In the genomic region with DNA sequence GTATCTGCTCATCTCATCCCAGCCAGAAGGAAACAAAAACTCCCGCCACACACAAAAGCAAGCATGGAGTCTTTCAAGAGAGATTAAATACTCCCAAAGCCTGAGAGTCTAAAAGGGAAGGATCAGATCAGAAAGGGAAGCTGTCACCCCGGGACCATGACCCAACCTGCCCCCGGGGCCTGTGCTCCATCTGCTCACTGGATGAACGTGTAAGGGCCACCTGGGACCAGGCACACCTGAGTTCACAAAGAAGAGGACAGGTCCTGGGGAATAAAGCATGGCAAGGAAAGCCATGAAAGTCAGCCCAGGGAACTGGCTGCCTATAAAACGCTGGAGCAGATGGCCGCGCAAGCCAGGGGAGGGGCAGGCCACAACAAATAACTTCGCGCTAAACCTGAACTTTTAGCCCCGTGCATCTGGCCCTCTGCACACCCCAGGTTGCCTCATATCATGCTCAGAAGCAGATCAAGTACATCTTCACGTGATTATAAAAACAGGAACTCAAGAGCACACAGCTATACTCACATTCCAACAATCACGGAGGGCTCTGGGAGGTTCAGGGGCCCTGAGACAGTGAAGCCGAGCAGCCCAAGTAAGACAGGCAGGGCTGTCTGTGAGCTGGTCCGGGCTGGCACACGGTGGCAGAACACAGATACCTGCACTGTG, we compare ENCODE assay signal across 13 cellular contexts. TPM values are rescaled to one million over a fixed set of nuclear protein-coding genes. Genes with fewer than 3 reads are reported as not detected.
DNase-seq lines count a peak whose midpoint lies in the region; ATAC-seq and TF ChIP-seq lines count a peak whose summit lies in the region.
"Had no signal": no experiment of that assay in that cellular context is flagged by ENCODE, and none has a peak within 500 bp of the region (broad histone marks: within the 10 kb centered on the region; RNA-seq: fewer than 3 reads in every experiment).

No MANE protein-coding gene starts in this region.

- H3K4me3 ChIP-seq in GM23338 (no peak overlapping the region), prostate gland (no peak overlapping the region)
- H3K4me3 ChIP-seq: pancreas had no signal

- peak overlapping the region; percentile 48; the same call in 1 of the 2 replicates for H3K27ac Mint-ChIP-seq in GM23338
- H3K27ac Mint-ChIP-seq: type B pancreatic cell had no signal

- H3K27me3 ChIP-seq in GM23338 (ENCODE audit: insufficient read depth) (no peaks in the 10 kb centered on the region), prostate gland (replicated peaks; ENCODE audit: insufficient read depth) (no peaks in the 10 kb centered on the region)
- H3K27me3 ChIP-seq: pancreas had no signal

- H3K4me2 ChIP-seq in GM23338 = no peak overlapping the region

- peaks cover 6% of the 10 kb centered on the region for H3F3A ChIP-seq in GM23338 (replicated peaks; ENCODE audit: low read depth)

- H3K4me3 Mint-ChIP-seq in GM23338 = no peak overlapping the region

- no peak for ATAC-seq in GM23338

- intact Hi-C loops in prostate gland (cut with DNase I) = loop anchor here (5.0 kb wide), 1 partner anchor 67 kb away; no protein-coding TSS in a partner anchor

- H3K4me1 ChIP-seq in GM23338 (ENCODE audit: insufficient read depth) = peaks cover 18% of the 10 kb centered on the region
- H3K4me1 ChIP-seq in prostate gland (replicated peaks) = peaks cover 46% of the 10 kb centered on the region

- H3K79me2 ChIP-seq in GM23338 (replicated peaks; ENCODE audit: insufficient read depth) = peaks cover 83% of the 10 kb centered on the region

- no peaks in the 10 kb centered on the region for H3K9me3 ChIP-seq in prostate gland
- H3K9me3 ChIP-seq: Caco-2, pancreas had no signal

- H3K36me3 ChIP-seq in GM23338 (ENCODE audit: insufficient read depth) (peaks cover 6% of the 10 kb centered on the region; the same call in 1 of the 2 replicates), prostate gland (no peaks in the 10 kb centered on the region)
- H3K36me3 ChIP-seq: pancreas had no signal

- peaks cover 25% of the 10 kb centered on the region for H3K36me3 Mint-ChIP-seq in GM23338 (ENCODE audit: low read depth)

- no peaks in the 10 kb centered on the region for H3K9me3 Mint-ChIP-seq in GM23338
- H3K9me3 Mint-ChIP-seq: type B pancreatic cell had no signal

- H3K27ac ChIP-seq in GM23338 (ENCODE audit: low read depth) (0 out of 2 replicates have a peak overlapping the region, but pooled peaks have one; percentile 19), prostate gland (peak overlapping the region; percentile 59 to 68)
- H3K27ac ChIP-seq: pancreas had no signal

- H3K9me2 ChIP-seq in GM23338 (ENCODE audit: insufficient read depth) = no peaks in the 10 kb centered on the region

- TF ChIP-seq CTCF in GM23338 (conservative IDR thresholded peaks at IDR 0.05; ENCODE audit: low read depth in 2 of 2) = no peak
- TF ChIP-seq CTCF in prostate gland (IDR thresholded peaks at IDR 0.05) = no peak

- DNase-seq in GM23338 (ENCODE audit: low spot score) (no peak), NCI-H2171 treated with DMSO at 0.1 percent for 48 hours (lab: John Stamatoyannopoulos, UW) (peak; percentile 97), cerebellar cortex (ENCODE audit: low spot score) (peak; percentile 10), prostate gland (ENCODE audit: low spot score) (no peak), middle frontal gyrus (ENCODE audit: extremely low spot score, low spot score) (no peak), superior temporal gyrus (ENCODE audit: extremely low spot score) (no peak), DMS53 treated with DMSO at 0.1 percent for 48 hours (lab: John Stamatoyannopoulos, UW; ENCODE audit: unreplicated experiment) (no peak), activated gamma-delta T cell (lab: John Stamatoyannopoulos, UW) (no peak)
- DNase-seq: Caco-2, caudate nucleus, NCI-H1436 treated with DMSO at 0.1 percent for 48 hours had no signal

- H3K27me3 Mint-ChIP-seq in GM23338 (ENCODE audit: insufficient read depth, low read depth, poor library complexity) = peaks cover 2% of the 10 kb centered on the region
- H3K27me3 Mint-ChIP-seq: type B pancreatic cell had no signal

- no peak for TF ChIP-seq POLR2A in prostate gland (IDR thresholded peaks at IDR 0.05)

- H3K4me1 Mint-ChIP-seq in GM23338 = peaks cover 28% of the 10 kb centered on the region

- H2AFZ ChIP-seq in GM23338 = no peak overlapping the region

- peaks cover 56% of the 10 kb centered on the region for H4K20me1 ChIP-seq in GM23338 (replicated peaks; ENCODE audit: insufficient read depth)

- 34% methylated on average over 15 of the region's 15 CpGs for WGBS in prostate gland

TF ChIP-seq in GM23338, 12 proteins besides CTCF, POLR2A, EP300 and RAD21 (continues in another document):
- no peak for TF ChIP-seq EZH2 (IDR thresholded peaks at IDR 0.05; ENCODE audit: low read depth, unreplicated experiment)
- no peak for TF ChIP-seq ZNF331 (CRISPR knock-in tag; IDR thresholded peaks at IDR 0.05; ENCODE audit: low read depth)
- TF ChIP-seq NANOG (IDR thresholded peaks at IDR 0.05; ENCODE audit: borderline replicate concordance) = no peak
- no peak for TF ChIP-seq JUNB (IDR thresholded peaks at IDR 0.05; ENCODE audit: unreplicated experiment)
- TF ChIP-seq, protein P1, sequence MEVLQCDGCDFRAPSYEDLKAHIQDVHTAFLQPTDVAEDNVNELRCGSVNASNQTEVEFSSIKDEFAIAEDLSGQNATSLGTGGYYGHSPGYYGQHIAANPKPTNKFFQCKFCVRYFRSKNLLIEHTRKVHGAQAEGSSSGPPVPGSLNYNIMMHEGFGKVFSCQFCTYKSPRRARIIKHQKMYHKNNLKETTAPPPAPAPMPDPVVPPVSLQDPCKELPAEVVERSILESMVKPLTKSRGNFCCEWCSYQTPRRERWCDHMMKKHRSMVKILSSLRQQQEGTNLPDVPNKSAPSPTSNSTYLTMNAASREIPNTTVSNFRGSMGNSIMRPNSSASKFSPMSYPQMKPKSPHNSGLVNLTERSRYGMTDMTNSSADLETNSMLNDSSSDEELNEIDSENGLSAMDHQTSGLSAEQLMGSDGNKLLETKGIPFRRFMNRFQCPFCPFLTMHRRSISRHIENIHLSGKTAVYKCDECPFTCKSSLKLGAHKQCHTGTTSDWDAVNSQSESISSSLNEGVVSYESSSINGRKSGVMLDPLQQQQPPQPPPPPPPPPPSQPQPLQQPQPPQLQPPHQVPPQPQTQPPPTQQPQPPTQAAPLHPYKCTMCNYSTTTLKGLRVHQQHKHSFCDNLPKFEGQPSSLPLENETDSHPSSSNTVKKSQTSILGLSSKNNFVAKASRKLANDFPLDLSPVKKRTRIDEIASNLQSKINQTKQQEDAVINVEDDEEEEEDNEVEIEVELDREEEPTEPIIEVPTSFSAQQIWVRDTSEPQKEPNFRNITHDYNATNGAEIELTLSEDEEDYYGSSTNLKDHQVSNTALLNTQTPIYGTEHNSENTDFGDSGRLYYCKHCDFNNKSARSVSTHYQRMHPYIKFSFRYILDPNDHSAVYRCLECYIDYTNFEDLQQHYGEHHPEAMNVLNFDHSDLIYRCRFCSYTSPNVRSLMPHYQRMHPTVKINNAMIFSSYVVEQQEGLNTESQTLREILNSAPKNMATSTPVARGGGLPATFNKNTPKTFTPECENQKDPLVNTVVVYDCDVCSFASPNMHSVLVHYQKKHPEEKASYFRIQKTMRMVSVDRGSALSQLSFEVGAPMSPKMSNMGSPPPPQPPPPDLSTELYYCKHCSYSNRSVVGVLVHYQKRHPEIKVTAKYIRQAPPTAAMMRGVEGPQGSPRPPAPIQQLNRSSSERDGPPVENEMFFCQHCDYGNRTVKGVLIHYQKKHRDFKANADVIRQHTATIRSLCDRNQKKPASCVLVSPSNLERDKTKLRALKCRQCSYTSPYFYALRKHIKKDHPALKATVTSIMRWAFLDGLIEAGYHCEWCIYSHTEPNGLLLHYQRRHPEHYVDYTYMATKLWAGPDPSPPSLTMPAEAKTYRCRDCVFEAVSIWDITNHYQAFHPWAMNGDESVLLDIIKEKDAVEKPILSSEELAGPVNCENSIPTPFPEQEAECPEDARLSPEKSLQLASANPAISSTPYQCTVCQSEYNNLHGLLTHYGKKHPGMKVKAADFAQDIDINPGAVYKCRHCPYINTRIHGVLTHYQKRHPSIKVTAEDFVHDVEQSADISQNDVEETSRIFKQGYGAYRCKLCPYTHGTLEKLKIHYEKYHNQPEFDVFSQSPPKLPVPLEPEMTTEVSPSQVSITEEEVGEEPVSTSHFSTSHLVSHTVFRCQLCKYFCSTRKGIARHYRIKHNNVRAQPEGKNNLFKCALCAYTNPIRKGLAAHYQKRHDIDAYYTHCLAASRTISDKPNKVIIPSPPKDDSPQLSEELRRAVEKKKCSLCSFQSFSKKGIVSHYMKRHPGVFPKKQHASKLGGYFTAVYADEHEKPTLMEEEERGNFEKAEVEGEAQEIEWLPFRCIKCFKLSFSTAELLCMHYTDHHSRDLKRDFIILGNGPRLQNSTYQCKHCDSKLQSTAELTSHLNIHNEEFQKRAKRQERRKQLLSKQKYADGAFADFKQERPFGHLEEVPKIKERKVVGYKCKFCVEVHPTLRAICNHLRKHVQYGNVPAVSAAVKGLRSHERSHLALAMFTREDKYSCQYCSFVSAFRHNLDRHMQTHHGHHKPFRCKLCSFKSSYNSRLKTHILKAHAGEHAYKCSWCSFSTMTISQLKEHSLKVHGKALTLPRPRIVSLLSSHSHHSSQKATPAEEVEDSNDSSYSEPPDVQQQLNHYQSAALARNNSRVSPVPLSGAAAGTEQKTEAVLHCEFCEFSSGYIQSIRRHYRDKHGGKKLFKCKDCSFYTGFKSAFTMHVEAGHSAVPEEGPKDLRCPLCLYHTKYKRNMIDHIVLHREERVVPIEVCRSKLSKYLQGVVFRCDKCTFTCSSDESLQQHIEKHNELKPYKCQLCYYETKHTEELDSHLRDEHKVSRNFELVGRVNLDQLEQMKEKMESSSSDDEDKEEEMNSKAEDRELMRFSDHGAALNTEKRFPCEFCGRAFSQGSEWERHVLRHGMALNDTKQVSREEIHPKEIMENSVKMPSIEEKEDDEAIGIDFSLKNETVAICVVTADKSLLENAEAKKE (CRISPR knock-in tag; IDR thresholded peaks at IDR 0.05) = no peak
- TF ChIP-seq ZNF114 (CRISPR knock-in tag; IDR thresholded peaks at IDR 0.05) = no peak
- TF ChIP-seq, protein P2, sequence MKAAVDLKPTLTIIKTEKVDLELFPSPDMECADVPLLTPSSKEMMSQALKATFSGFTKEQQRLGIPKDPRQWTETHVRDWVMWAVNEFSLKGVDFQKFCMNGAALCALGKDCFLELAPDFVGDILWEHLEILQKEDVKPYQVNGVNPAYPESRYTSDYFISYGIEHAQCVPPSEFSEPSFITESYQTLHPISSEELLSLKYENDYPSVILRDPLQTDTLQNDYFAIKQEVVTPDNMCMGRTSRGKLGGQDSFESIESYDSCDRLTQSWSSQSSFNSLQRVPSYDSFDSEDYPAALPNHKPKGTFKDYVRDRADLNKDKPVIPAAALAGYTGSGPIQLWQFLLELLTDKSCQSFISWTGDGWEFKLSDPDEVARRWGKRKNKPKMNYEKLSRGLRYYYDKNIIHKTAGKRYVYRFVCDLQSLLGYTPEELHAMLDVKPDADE (IDR thresholded peaks at IDR 0.05) = no peak

RNA-seq across cellular contexts. Expression of a gene that starts 3.4 kb away (rescaled TPM):
- 38.5 and 40.0 TPM in 2 replicates for total RNA-seq in GM23338 (2014; rRNA removed; shearing (Covaris generic))
- polyA plus RNA-seq in GM23338 (2016; fragmentation: Nextera tagmentation; extraction: Ambion mirVana) = 84.8 and 90.2 TPM in 2 replicates
- 10 to 100 TPM; 33.1 to 44.1 TPM for total RNA-seq in prostate gland

RNA-seq across cellular contexts. Expression of a gene that starts 42.7 kb away (rescaled TPM):
- 8.1 and 8.7 TPM in 2 replicates for total RNA-seq in GM23338 (2014; rRNA removed; shearing (Covaris generic))
- 2.1 TPM in 2 replicates for polyA plus RNA-seq in GM23338 (2016; fragmentation: Nextera tagmentation; extraction: Ambion mirVana)
- total RNA-seq in prostate gland = 10 to 100 TPM; 16.5 to 26.3 TPM

Comparison
In these comparisons a context has a peak if more than half of its experiments do, and no peak if none do; other contexts are left out.
1. DNase-seq: peak in NCI-H2171 treated with DMSO at 0.1 percent for 48 hours (single experiment) and cerebellar cortex (single experiment); none in GM23338 (single experiment), prostate gland (single experiment), middle frontal gyrus (single experiment), superior temporal gyrus (single experiment), DMS53 treated with DMSO at 0.1 percent for 48 hours (single experiment) and activated gamma-delta T cell (single experiment).